25 cellular contexts compared by ENCODE assay signal in the genomic region with DNA sequence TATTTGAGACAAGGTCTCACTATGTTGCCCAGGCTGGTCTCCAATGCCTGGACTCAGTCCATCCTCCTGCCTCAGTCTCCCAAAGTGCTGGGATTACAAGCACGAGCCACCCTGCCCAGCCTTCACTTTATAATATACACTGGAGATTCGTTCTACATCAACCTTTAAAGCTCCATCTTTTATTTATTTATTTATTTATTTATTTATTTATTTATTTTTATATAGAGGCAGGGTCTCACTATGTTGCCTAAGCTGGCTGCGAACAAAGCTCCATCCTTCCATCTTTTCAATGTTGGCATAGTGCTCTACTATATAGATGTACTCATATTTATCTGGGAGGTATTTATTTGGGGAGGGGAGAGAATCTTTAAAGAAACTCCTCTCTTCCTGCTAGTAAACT. TPM values are rescaled to one million over a fixed set of nuclear protein-coding genes. Genes with fewer than 3 reads are reported as not detected.
"Had no signal": no experiment of that assay in that cellular context is flagged by ENCODE, and none has a peak within 500 bp of the region (broad histone marks: within the 10 kb centered on the region; RNA-seq: fewer than 3 reads in every experiment).

No MANE protein-coding gene starts in this region.

- H3K4me3 Mint-ChIP-seq: stimulated activated memory B cell treated with anti-CD40 and anti-IgM and Interleukin-4, amounts not matched to agents 10 μg/mL and 1 μg/mL and 100 μg/mL, for 72 hours had no signal

- H3K27ac ChIP-seq: coronary artery, esophagus squamous epithelium, gastrocnemius medialis, lower lobe of right lung, ovary, psoas muscle, sigmoid colon, spleen, testis, upper lobe of left lung had no signal

- H3K27me3 ChIP-seq: ovary, testis, tibial artery had no signal

- H3K9me3 ChIP-seq: esophagus squamous epithelium, gastrocnemius medialis, lower lobe of right lung, ovary, psoas muscle, sigmoid colon, testis, tibial artery, upper lobe of left lung had no signal

- H3K36me3 Mint-ChIP-seq: natural killer cell; stimulated activated memory B cell treated with anti-CD40 and anti-IgM and Interleukin-4, amounts not matched to agents 10 μg/mL and 1 μg/mL and 100 μg/mL, for 72 hours had no signal

- H3K27ac Mint-ChIP-seq: natural killer cell; stimulated activated memory B cell treated with anti-CD40 and anti-IgM and Interleukin-4, amounts not matched to agents 10 μg/mL and 1 μg/mL and 100 μg/mL, for 72 hours had no signal

- H3K4me3 ChIP-seq: esophagus squamous epithelium, lower lobe of right lung, ovary, psoas muscle, sigmoid colon, testis, tibial artery, upper lobe of left lung had no signal

- H3K4me1 Mint-ChIP-seq: stimulated activated memory B cell treated with anti-CD40 and anti-IgM and Interleukin-4, amounts not matched to agents 10 μg/mL and 1 μg/mL and 100 μg/mL, for 72 hours had no signal

- DNase-seq: dermis blood vessel endothelial cell; effector memory CD4-positive, alpha-beta T cell; erythroblast; esophagus squamous epithelium; gastrocnemius medialis; head of caudate nucleus; left ventricle myocardium superior; lower lobe of right lung; natural killer cell; occipital lobe; ovary; posterior cingulate gyrus; psoas muscle; right cardiac atrium; sigmoid colon; spleen; stimulated activated CD4-positive, alpha-beta T cell treated with anti-CD3 and anti-CD28 coated beads, Interleukin-4, amount 100 ng/mL, for 4 hours; stimulated activated naive CD8-positive, alpha-beta T cell treated with anti-CD3 and anti-CD28 coated beads, Interleukin-15, Interleukin-2, amounts not matched to agents 100 U/mL and 50 U/mL, for 24 hours; substantia nigra; testis; tibial artery; upper lobe of left lung had no signal

- H3K36me3 ChIP-seq: esophagus squamous epithelium, gastrocnemius medialis, lower lobe of right lung, ovary, sigmoid colon, spleen, tibial artery, upper lobe of left lung had no signal

- ATAC-seq: left ventricle myocardium superior; natural killer cell; right cardiac atrium; stimulated activated memory B cell treated with anti-CD40 and anti-IgM and Interleukin-4, amounts not matched to agents 10 μg/mL and 1 μg/mL and 100 μg/mL, for 72 hours; stimulated activated naive CD8-positive, alpha-beta T cell treated with anti-CD3 and anti-CD28 coated beads, Interleukin-15, Interleukin-2, amounts not matched to agents 100 U/mL and 50 U/mL, for 24 hours had no signal

- H3K9me3 Mint-ChIP-seq: natural killer cell; stimulated activated memory B cell treated with anti-CD40 and anti-IgM and Interleukin-4, amounts not matched to agents 10 μg/mL and 1 μg/mL and 100 μg/mL, for 72 hours had no signal

- H3K4me1 ChIP-seq: gastrocnemius medialis, psoas muscle, testis had no signal

RNA-seq across cellular contexts. Expression of gene KDR, which starts 1.7 kb away (rescaled TPM):
- total RNA-seq: mononuclear cell had no signal
